Comparison of ENCODE assay signal across 31 cellular contexts in genomic region chrX:69055193-69055592, GRCh38.
"Had no signal": no experiment of that assay in that cellular context is flagged by ENCODE, and none has a peak within 500 bp of the region (broad histone marks: within the 10 kb centered on the region; RNA-seq: fewer than 3 reads in every experiment).

No MANE protein-coding gene starts in this region.

- ATAC-seq: activated CD8-positive, alpha-beta T cell treated with anti-CD3 and anti-CD28 coated beads, Interleukin-2, amount 10 ng/mL, durations not matched to agents 7 days and 5 days; body of pancreas; PC-3 had no signal

- H3K4me2 ChIP-seq: SK-N-SH had no signal

- H3K27me3 Mint-ChIP-seq: activated naive CD4-positive, alpha-beta T cell treated with anti-CD3 and anti-CD28 coated beads, Interleukin-2, amount 50 U/mL, for 24 hours; activated naive CD8-positive, alpha-beta T cell treated with anti-CD3 and anti-CD28 coated beads, Interleukin-2, amount 10 ng/mL, durations not matched to agents 7 days and 5 days had no signal

- H3K36me3 ChIP-seq: ascending aorta, breast epithelium, MG63, Peyer's patch, SJSA1 had no signal

- H3K4me3 Mint-ChIP-seq: activated CD4-positive, alpha-beta T cell treated with anti-CD3 and anti-CD28 coated beads, Interleukin-2, amount 10 ng/mL, durations not matched to agents 7 days and 5 days; activated CD8-positive, alpha-beta T cell treated with anti-CD3 and anti-CD28 coated beads, Interleukin-2, amount 10 ng/mL, durations not matched to agents 7 days and 5 days; activated naive CD4-positive, alpha-beta T cell treated with anti-CD3 and anti-CD28 coated beads, Interleukin-2, amount 50 U/mL, for 24 hours; activated naive CD8-positive, alpha-beta T cell treated with anti-CD3 and anti-CD28 coated beads, Interleukin-2, amount 10 ng/mL, durations not matched to agents 7 days and 5 days; activated T-cell treated with anti-CD3 and anti-CD28 coated beads, Interleukin-2, amount 50 U/mL, for 24 hours; T-helper 1 cell treated with Interleukin-12 subunit alpha and Interleukin-12 subunit beta and Interleukin-4 antibody, amounts not matched to agents 30 μg/mL and 1 μg/mL, for 36 hours; T-helper 2 cell treated with Interferon-gamma antibody and Interleukin-4, amounts not matched to agents 5 μg/mL and 100 μg/mL, for 36 hours had no signal

- H3K4me3 ChIP-seq: ascending aorta, body of pancreas, breast epithelium, MG63, Peyer's patch, SJSA1 had no signal

- DNase-seq: activated CD4-positive, alpha-beta T cell treated with anti-CD3 and anti-CD28 coated beads, Interleukin-2, amount 10 ng/mL, durations not matched to agents 7 days and 5 days; activated CD4-positive, alpha-beta T cell treated with anti-CD3 and anti-CD28 coated beads, Interleukin-2, amount 50 U/mL, for 48 hours; activated CD8-positive, alpha-beta T cell treated with anti-CD3 and anti-CD28 coated beads, Interleukin-2, amount 10 ng/mL, durations not matched to agents 7 days and 5 days; activated gamma-delta T cell; activated naive CD4-positive, alpha-beta T cell treated with Interleukin-2 at 50 U/mL for 16 hours; activated naive CD8-positive, alpha-beta T cell treated with anti-CD3 and anti-CD28 coated beads, Interleukin-2, amount 10 ng/mL, durations not matched to agents 7 days and 5 days; activated T-cell treated with anti-CD3 and anti-CD28 coated beads, Interleukin-2, amount 50 U/mL, for 24 hours; amygdala; body of pancreas; MG63; NCI-H1048; NCI-H1105 treated with DMSO at 0.1 percent for 48 hours; NCI-H1436; NCI-H1694; NCI-H1930; NCI-H345; NCI-H524 treated with DMSO at 0.1 percent for 48 hours; NCI-H748 treated with DMSO at 0.1 percent for 48 hours; NK-92 treated with Interleukin-12 subunit alpha and Interleukin-12 subunit beta, amount 100 ng/mL, for 24 hours; PC-3; Peyer's patch; RPMI8226; SHP77 treated with DMSO at 0.1 percent for 48 hours; SK-N-SH had no signal

- H3K9ac ChIP-seq: SK-N-SH had no signal

- H3K27ac ChIP-seq: ascending aorta, body of pancreas, breast epithelium, Peyer's patch, SJSA1 had no signal

- H3K9me3 ChIP-seq: ascending aorta, body of pancreas, breast epithelium, MG63, Peyer's patch, SJSA1, SK-N-SH had no signal

- H3K4me1 ChIP-seq: ascending aorta, body of pancreas, breast epithelium, Peyer's patch, SJSA1 had no signal

- H3K27me3 ChIP-seq: body of pancreas, MG63, Peyer's patch, SJSA1 had no signal

- H3K4me1 Mint-ChIP-seq: activated CD4-positive, alpha-beta T cell treated with anti-CD3 and anti-CD28 coated beads, Interleukin-2, amount 10 ng/mL, durations not matched to agents 7 days and 5 days; activated naive CD4-positive, alpha-beta T cell treated with anti-CD3 and anti-CD28 coated beads, Interleukin-2, amount 50 U/mL, for 24 hours; activated naive CD8-positive, alpha-beta T cell treated with anti-CD3 and anti-CD28 coated beads, Interleukin-2, amount 10 ng/mL, durations not matched to agents 7 days and 5 days had no signal

- H3K27ac Mint-ChIP-seq: activated CD4-positive, alpha-beta T cell treated with anti-CD3 and anti-CD28 coated beads, Interleukin-2, amount 10 ng/mL, durations not matched to agents 7 days and 5 days; activated CD8-positive, alpha-beta T cell treated with anti-CD3 and anti-CD28 coated beads, Interleukin-2, amount 10 ng/mL, durations not matched to agents 7 days and 5 days; activated naive CD4-positive, alpha-beta T cell treated with anti-CD3 and anti-CD28 coated beads, Interleukin-2, amount 50 U/mL, for 24 hours; activated naive CD8-positive, alpha-beta T cell treated with anti-CD3 and anti-CD28 coated beads, Interleukin-2, amount 10 ng/mL, durations not matched to agents 7 days and 5 days; activated T-cell treated with anti-CD3 and anti-CD28 coated beads, Interleukin-2, amount 50 U/mL, for 24 hours; activated T-helper 2 cell treated with anti-CD3 and anti-CD28 coated beads, Interferon-gamma antibody, Interleukin-2, Interleukin-4, amounts not matched to agents 10 μg/mL and 5 μg/mL and 100 μg/mL, durations not matched to agents 14 hours and 24 hours and 36 hours; T-helper 1 cell treated with Interleukin-12 subunit alpha and Interleukin-12 subunit beta and Interleukin-4 antibody, amounts not matched to agents 30 μg/mL and 1 μg/mL, for 36 hours; T-helper 2 cell treated with Interferon-gamma antibody and Interleukin-4, amounts not matched to agents 5 μg/mL and 100 μg/mL, for 36 hours had no signal

- H3K36me3 Mint-ChIP-seq: activated naive CD4-positive, alpha-beta T cell treated with anti-CD3 and anti-CD28 coated beads, Interleukin-2, amount 50 U/mL, for 24 hours; activated naive CD8-positive, alpha-beta T cell treated with anti-CD3 and anti-CD28 coated beads, Interleukin-2, amount 10 ng/mL, durations not matched to agents 7 days and 5 days had no signal

- H3K9me3 Mint-ChIP-seq: activated CD4-positive, alpha-beta T cell treated with anti-CD3 and anti-CD28 coated beads, Interleukin-2, amount 10 ng/mL, durations not matched to agents 7 days and 5 days; activated naive CD4-positive, alpha-beta T cell treated with anti-CD3 and anti-CD28 coated beads, Interleukin-2, amount 50 U/mL, for 24 hours; activated naive CD8-positive, alpha-beta T cell treated with anti-CD3 and anti-CD28 coated beads, Interleukin-2, amount 10 ng/mL, durations not matched to agents 7 days and 5 days; activated T-cell treated with anti-CD3 and anti-CD28 coated beads, Interleukin-2, amount 50 U/mL, for 24 hours; activated T-helper 2 cell treated with anti-CD3 and anti-CD28 coated beads, Interferon-gamma antibody, Interleukin-2, Interleukin-4, amounts not matched to agents 10 μg/mL and 5 μg/mL and 100 μg/mL, durations not matched to agents 14 hours and 24 hours and 36 hours; T-helper 1 cell treated with Interleukin-12 subunit alpha and Interleukin-12 subunit beta and Interleukin-4 antibody, amounts not matched to agents 30 μg/mL and 1 μg/mL, for 36 hours; T-helper 2 cell treated with Interferon-gamma antibody and Interleukin-4, amounts not matched to agents 5 μg/mL and 100 μg/mL, for 36 hours had no signal
